Comparison of ENCODE assay signal across 8 cellular contexts in the genomic region with DNA sequence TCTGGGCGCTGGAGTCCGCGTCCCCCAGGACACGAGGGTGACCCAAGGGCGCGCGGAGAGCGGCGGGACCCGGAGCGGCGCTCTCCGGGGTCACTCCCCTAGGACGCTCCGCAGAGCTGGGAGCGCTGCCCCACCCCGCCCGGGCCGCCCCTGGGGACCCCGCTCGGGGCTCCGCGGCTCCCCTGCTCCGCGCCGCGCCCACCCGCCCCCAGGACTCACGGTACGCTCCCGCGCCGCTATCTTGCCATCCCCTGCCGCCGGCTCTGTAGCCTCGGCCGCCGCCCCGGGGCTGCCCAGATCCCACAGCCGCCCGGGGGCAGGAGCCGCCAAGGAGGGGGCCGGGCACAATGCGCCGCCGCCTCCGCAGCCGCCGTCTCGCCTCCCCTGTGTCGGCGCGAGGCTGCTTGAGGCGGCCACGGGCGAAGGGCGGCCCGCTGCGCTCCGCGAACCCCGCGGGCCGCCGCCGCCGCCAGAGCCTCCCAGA. TPM values are rescaled to one million over a fixed set of nuclear protein-coding genes. Genes with fewer than 3 reads are reported as not detected.
A peak's percentile ranks its signal among the peaks of the same experiment; 100 is the strongest.
DNase-seq lines count a peak whose midpoint lies in the region; ATAC-seq and TF ChIP-seq lines count a peak whose summit lies in the region.

No MANE protein-coding gene starts in this region.

- H3K36me3 ChIP-seq in BLaER1 (no peaks in the 10 kb centered on the region), smooth muscle cell (ENCODE audit: low read depth) (no peaks in the 10 kb centered on the region)

- no peak for TF ChIP-seq CTCF in smooth muscle cell (IDR thresholded peaks at IDR 0.05; ENCODE audit: borderline replicate concordance, insufficient read depth, poor library complexity, severe bottlenecking)

- H3K4me3 ChIP-seq in BLaER1, result peak overlapping the region; percentile 76
- H3K4me3 ChIP-seq in right cardiac atrium (ENCODE audit: low read length), result peak overlapping the region; percentile 99
- H3K4me3 ChIP-seq in smooth muscle cell, result peak overlapping the region; percentile 78

- H3K79me2 ChIP-seq in smooth muscle cell (ENCODE audit: low read depth), result peaks cover 25% of the 10 kb centered on the region

- H3F3A ChIP-seq in smooth muscle cell (ENCODE audit: low read depth), result no peaks in the 10 kb centered on the region

- H3K27me3 ChIP-seq in BLaER1 (peaks cover 37% of the 10 kb centered on the region), right cardiac atrium (ENCODE audit: control insufficient read depth, insufficient read depth) (no peaks in the 10 kb centered on the region), smooth muscle cell (ENCODE audit: low read depth) (no peaks in the 10 kb centered on the region)

- H3K9ac ChIP-seq in BLaER1, result peak overlapping the region; percentile 72
- H3K9ac ChIP-seq in smooth muscle cell (ENCODE audit: low read depth), result peak overlapping the region; percentile 70

- peak; percentile 12 for ATAC-seq in HG02885 (IDR thresholded peaks at IDR 0.05; ENCODE audit: poor library complexity, unreplicated experiment)
- peak; percentile 62 to 69 for ATAC-seq in right cardiac atrium

- WGBS in right cardiac atrium, result under 1% methylated on average over 67 of the region's 67 CpGs
- WGBS in smooth muscle cell (ENCODE audit: low lambda C conversion rate), result under 1% methylated on average over 47 of the region's 67 CpGs

- H3K4me1 ChIP-seq in BLaER1 (peaks cover 23% of the 10 kb centered on the region), right cardiac atrium (ENCODE audit: control insufficient read depth, insufficient read depth, low read length) (peaks cover 3% of the 10 kb centered on the region), smooth muscle cell (ENCODE audit: low read depth) (peaks cover 11% of the 10 kb centered on the region)

- no peaks in the 10 kb centered on the region for H3K9me3 ChIP-seq in BLaER1
- no peaks in the 10 kb centered on the region for H3K9me3 ChIP-seq in right cardiac atrium (ENCODE audit: control insufficient read depth, low read length)
- no peaks in the 10 kb centered on the region for H3K9me3 ChIP-seq in smooth muscle cell (replicated peaks; ENCODE audit: low read depth)

- peak overlapping the region; percentile 99 for H3K4me2 ChIP-seq in BLaER1
- H3K4me2 ChIP-seq in smooth muscle cell, result peak overlapping the region; percentile 97

- H4K20me1 ChIP-seq in BLaER1, result no peaks in the 10 kb centered on the region; the same call in 1 of the 2 replicates
- peaks cover 15% of the 10 kb centered on the region for H4K20me1 ChIP-seq in smooth muscle cell (ENCODE audit: low read depth)

- peak overlapping the region; percentile 20 for H2AFZ ChIP-seq in smooth muscle cell (ENCODE audit: low read depth)

- peak; percentile 9 for DNase-seq in activated T-helper 9 cell treated with anti-CD3 and anti-CD28 coated beads, Interleukin-2, amount 50 U/mL, for 16 hours (ENCODE audit: low read depth)
- DNase-seq in right cardiac atrium, result no peak
- DNase-seq in smooth muscle cell (lab: John Stamatoyannopoulos, UW; ENCODE audit: unreplicated experiment), result peak; percentile 48
- DNase-seq in superior temporal gyrus (ENCODE audit: extremely low spot score), result no peak
- DNase-seq in NCI-H1694 (lab: John Stamatoyannopoulos, UW), result no peak
- no peak for DNase-seq in NCI-H1048 (lab: John Stamatoyannopoulos, UW)

- intact Hi-C loops in right cardiac atrium (cut with DNase I), result loop anchor here in 3 of 4 donors (5.0 to 10.0 kb wide), 4 partner anchors 101 to 249 kb away; no protein-coding TSS in a partner anchor

- H3K27ac ChIP-seq in BLaER1 (peak overlapping the region; percentile 46; the same call in 1 of the 2 replicates), right cardiac atrium (ENCODE audit: low read length) (peak overlapping the region; percentile 93), smooth muscle cell (ENCODE audit: low read depth) (no peak overlapping the region)

RNA-seq across cellular contexts. Expression of a gene that starts 0.3 kb away (rescaled TPM):
- total RNA-seq in right cardiac atrium (10 to 100 TPM; 45.3 to 66.9 (median 63.4) TPM), smooth muscle cell (29.2 and 38.9 TPM in 2 replicates)
- polyA plus RNA-seq in right cardiac atrium (16.8 TPM), smooth muscle cell (14.3 and 17.7 TPM in 2 replicates)

Comparison
In these comparisons a context has a peak if more than half of its experiments do, and no peak if none do; other contexts are left out.
1. DNase-seq: peak in activated T-helper 9 cell treated with anti-CD3 and anti-CD28 coated beads, Interleukin-2, amount 50 U/mL, for 16 hours (single experiment) and smooth muscle cell (single experiment); none in right cardiac atrium (0 of 3), superior temporal gyrus (single experiment), NCI-H1694 (single experiment) and NCI-H1048 (single experiment).
2. Peak in every context shown above with its lines, with median percentiles within 50 percentile points of each other: H3K4me3 ChIP-seq.